ENCODE assay signal across 8 cellular contexts in genomic region chr5:146203011-146203871, GRCh38. TPM values are rescaled to one million over a fixed set of nuclear protein-coding genes. Genes with fewer than 3 reads are reported as not detected.
DNase-seq lines count a peak whose midpoint lies in the region; TF ChIP-seq lines count a peak whose summit lies in the region.

TSS of gene RBM27 (plus strand) at chr5:146203605. CDS start at chr5:146203766, 161 bp downstream.

- H2BK15ac ChIP-seq in H9 (ENCODE audit: low read depth, low read length): no peak within 1 kb of the TSS

- no peaks in the 10 kb centered on the region for H3K9me3 Mint-ChIP-seq in H9
- no peaks in the 10 kb centered on the region for H3K9me3 Mint-ChIP-seq in neural crest cell

- H3K27me3 ChIP-seq in H9 (ENCODE audit: insufficient read depth, low read length) (no peaks in the 10 kb centered on the region), MG63 (no peaks in the 10 kb centered on the region), stomach smooth muscle (ENCODE audit: control insufficient read depth in 1 of 2, insufficient read depth in 2 of 2, low read length in 2 of 2) (no peaks in the 10 kb centered on the region)

- H2AFZ ChIP-seq in H9 (ENCODE audit: low read length): peak within 1 kb of the TSS; percentile 93

- H3K4me1 ChIP-seq in ES-I3 (ENCODE audit: insufficient read depth, low read length) (no peaks in the 10 kb centered on the region), H9 (ENCODE audit: insufficient read depth, low read length) (no peaks in the 10 kb centered on the region), stomach smooth muscle (ENCODE audit: control insufficient read depth, insufficient read depth, low read length) (peaks cover 10% of the 10 kb centered on the region)

- no peak within 1 kb of the TSS for H4K8ac ChIP-seq in H9 (replicated peaks; ENCODE audit: insufficient read length, low read depth, low read length)

- H3K23me2 ChIP-seq in H9 (ENCODE audit: insufficient read length, low read depth, low read length, poor library complexity, severe bottlenecking): peaks cover 3% of the 10 kb centered on the region

- H2BK5ac ChIP-seq in H9 (ENCODE audit: insufficient read length, low read length): no peak within 1 kb of the TSS

- peaks cover 6% of the 10 kb centered on the region for H3K79me1 ChIP-seq in H9 (ENCODE audit: insufficient read depth, low read depth, low read length, poor library complexity, severe bottlenecking)

- no peak within 1 kb of the TSS for H3K4me3 Mint-ChIP-seq in H9
- H3K4me3 Mint-ChIP-seq in neural crest cell: no peak within 1 kb of the TSS

- no peak within 1 kb of the TSS for H2BK20ac ChIP-seq in H9 (ENCODE audit: low read depth, low read length, poor library complexity, severe bottlenecking)

- no peak within 1 kb of the TSS for H2AK5ac ChIP-seq in H9 (ENCODE audit: insufficient read length, low read length)

- H3K27me3 Mint-ChIP-seq in H9 (ENCODE audit: low read depth): no peaks in the 10 kb centered on the region; the same call in 1 of the 2 replicates
- no peaks in the 10 kb centered on the region for H3K27me3 Mint-ChIP-seq in neural crest cell (ENCODE audit: low read depth)

- WGBS in H9 (ENCODE audit: extremely low coverage, insufficient read length, low lambda C conversion rate): no CpG with 5 or more reads among the region's 48 CpGs

- H3K9ac ChIP-seq in ES-I3 (ENCODE audit: low read depth, low read length): peak within 1 kb of the TSS; percentile 92
- H3K9ac ChIP-seq in H9 (ENCODE audit: extremely low read depth, insufficient read length, low read length): peak within 1 kb of the TSS; percentile 91
- peak within 1 kb of the TSS; percentile 88 to 90 for H3K9ac ChIP-seq in stomach smooth muscle (ENCODE audit: low read length in 2 of 2)

- peak within 1 kb of the TSS; percentile 87 for H3K4me3 ChIP-seq in MG63
- peak within 1 kb of the TSS; percentile 73 to 74 for H3K4me3 ChIP-seq in foreskin fibroblast (ENCODE audit: low read depth in 1 of 2, low read length in 2 of 2)
- H3K4me3 ChIP-seq in stomach smooth muscle (ENCODE audit: low read length in 2 of 2): peak within 1 kb of the TSS; percentile 92 to 94

- no peak within 1 kb of the TSS for H4K91ac ChIP-seq in H9 (ENCODE audit: insufficient read length, low read depth, low read length)

- no peak within 1 kb of the TSS for H3K23ac ChIP-seq in H9 (ENCODE audit: insufficient read length, low read depth, low read length)

- H3K27ac ChIP-seq in H9 (ENCODE audit: insufficient read length, low read depth, low read length): peak within 1 kb of the TSS; percentile 75
- peak within 1 kb of the TSS; percentile 74 for H3K27ac ChIP-seq in stomach smooth muscle (ENCODE audit: low read length)

- H2BK12ac ChIP-seq in H9 (ENCODE audit: insufficient read length, low read depth, low read length): no peak within 1 kb of the TSS

- no peak for TF ChIP-seq CTCF in H9 (conservative IDR thresholded peaks at IDR 0.05)
- no peak for TF ChIP-seq CTCF in foreskin fibroblast (IDR thresholded peaks at IDR 0.05; ENCODE audit: low read depth, low read length)
- no peak for TF ChIP-seq CTCF in neural crest cell (conservative IDR thresholded peaks at IDR 0.05)

- no peak within 1 kb of the TSS for H4K5ac ChIP-seq in H9 (ENCODE audit: insufficient read length, low read depth, low read length)

- DNase-seq in H9: peak; percentile 99
- peak; percentile 97 for DNase-seq in MG63
- peak; percentile 97 to 98 for DNase-seq in SHP77 (lab: John Stamatoyannopoulos, UW)
- peak; percentile 98 for DNase-seq in activated effector memory CD4-positive, alpha-beta T cell treated with Interleukin-2 at 50 U/mL for 16 hours
- DNase-seq in foreskin fibroblast: peak; percentile 98 to 99
- peak; percentile 99 for DNase-seq in neural crest cell (ENCODE audit: low read depth, low spot score)

- no peaks in the 10 kb centered on the region for H3K36me3 ChIP-seq in ES-I3 (ENCODE audit: insufficient read depth, low read length)
- H3K36me3 ChIP-seq in MG63: no peaks in the 10 kb centered on the region; the same call in 1 of the 2 replicates
- H3K36me3 ChIP-seq in stomach smooth muscle (ENCODE audit: control insufficient read depth in 2 of 2, insufficient read depth in 2 of 2, low read length in 2 of 2): no peaks in the 10 kb centered on the region

- H3K79me2 ChIP-seq in H9 (ENCODE audit: insufficient read depth, low read length): peaks cover 26% of the 10 kb centered on the region; the same call in 1 of the 2 replicates

- H3K36me3 Mint-ChIP-seq in H9 (ENCODE audit: insufficient read depth in 1 of 3, low read depth in 3 of 3) (no peaks in the 10 kb centered on the region; a peak in 1 of 7 replicates), neural crest cell (ENCODE audit: low read depth) (no peaks in the 10 kb centered on the region)

- H3K18ac ChIP-seq in H9 (ENCODE audit: insufficient read length, low read depth, low read length): peak within 1 kb of the TSS; percentile 82

- H3K27ac Mint-ChIP-seq in H9 (no peak within 1 kb of the TSS), neural crest cell (ENCODE audit: unreplicated experiment) (no peak within 1 kb of the TSS)

- H3K9me3 ChIP-seq in ES-I3 (ENCODE audit: control insufficient read depth, insufficient read depth, low read length): no peaks in the 10 kb centered on the region
- no peaks in the 10 kb centered on the region for H3K9me3 ChIP-seq in H9 (ENCODE audit: control insufficient read depth, low read depth, low read length)
- no peaks in the 10 kb centered on the region for H3K9me3 ChIP-seq in MG63
- H3K9me3 ChIP-seq in stomach smooth muscle (ENCODE audit: control insufficient read depth in 2 of 2, low read length in 2 of 2): no peaks in the 10 kb centered on the region

- H2BK120ac ChIP-seq in H9 (ENCODE audit: low read depth, low read length, poor library complexity, severe bottlenecking): no peak within 1 kb of the TSS

- no peak within 1 kb of the TSS for H3T11ph ChIP-seq in H9 (ENCODE audit: low read length)

- H3K4ac ChIP-seq in H9 (ENCODE audit: low read depth, low read length): no peak within 1 kb of the TSS

- H3K4me2 ChIP-seq in H9 (ENCODE audit: insufficient read depth, insufficient read length, low read length): peak within 1 kb of the TSS; percentile 78

- H3K56ac ChIP-seq in H9 (ENCODE audit: insufficient read length, low read depth, low read length): no peak within 1 kb of the TSS

- H3K4me1 Mint-ChIP-seq in H9 (peaks cover 6 to 11% of the 10 kb centered on the region in 2 experiments), neural crest cell (peaks cover 4% of the 10 kb centered on the region)

- peak within 1 kb of the TSS; percentile 67 for H3K14ac ChIP-seq in H9 (ENCODE audit: insufficient read depth, low read length)

- H4K20me1 ChIP-seq in H9 (ENCODE audit: control insufficient read depth, insufficient read depth, insufficient read length): no peaks in the 10 kb centered on the region

RNA-seq across cellular contexts. Expression of gene RBM27, which starts in this region (rescaled TPM):
- 33.8 TPM in 2 replicates for total RNA-seq in H9 (2021)
- 27.2 and 36.4 TPM in 2 replicates for total RNA-seq in MG63 (2014; rRNA removed; shearing (Covaris generic); ENCODE audit: low replicate concordance)
- 21.8 and 24.8 TPM in 2 replicates for total RNA-seq in neural crest cell

Comparison
In these comparisons a context has a peak if more than half of its experiments do, and no peak if none do; other contexts are left out.
1. Peak in every context shown above with its lines: DNase-seq, H3K4me3 ChIP-seq and H3K27ac ChIP-seq.